In the genomic region with DNA sequence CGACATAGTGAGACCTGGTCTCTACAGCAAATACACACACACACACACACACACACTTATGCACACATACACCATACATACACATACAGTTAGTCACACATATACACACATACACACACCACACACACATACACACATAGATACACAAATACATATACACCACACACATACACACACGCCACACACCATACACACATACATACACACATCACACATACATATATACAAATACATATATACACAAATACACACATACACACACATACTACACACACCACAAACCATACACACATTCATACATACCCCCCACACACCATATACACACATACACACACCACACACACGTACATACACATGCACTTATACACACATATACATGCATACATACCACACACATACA, we compare ENCODE assay signal across 15 cellular contexts. TPM values are rescaled to one million over a fixed set of nuclear protein-coding genes. Genes with fewer than 3 reads are reported as not detected.
DNase-seq lines count a peak whose midpoint lies in the region; ATAC-seq and TF ChIP-seq lines count a peak whose summit lies in the region.
"Had no signal": no experiment of that assay in that cellular context is flagged by ENCODE, and none has a peak within 500 bp of the region (broad histone marks: within the 10 kb centered on the region; RNA-seq: fewer than 3 reads in every experiment).

No MANE protein-coding gene starts in this region.

- POLR2A ChIA-PET in Caco-2 (lab: Charles Lee) (interaction anchor here (0.8 kb wide), 1 partner anchor 10 kb away, joined by 3 read pairs; no protein-coding TSS in a partner anchor), HEK293T (lab: Yijun Ruan, JAX) (interaction anchor here (0.7 kb wide), 1 partner anchor 48 kb away, joined by 3 read pairs; no protein-coding TSS in a partner anchor)

- H3K27ac Mint-ChIP-seq in T-helper 1 cell treated with Interleukin-12 subunit alpha and Interleukin-12 subunit beta and Interleukin-4 antibody, amounts not matched to agents 30 μg/mL and 1 μg/mL, for 36 hours, result peak overlapping the region; percentile 22
- peak overlapping the region; percentile 70 for H3K27ac Mint-ChIP-seq in Caco-2 (ENCODE audit: unreplicated experiment)

- no peak overlapping the region for H3K4me3 Mint-ChIP-seq in T-helper 1 cell treated with Interleukin-12 subunit alpha and Interleukin-12 subunit beta and Interleukin-4 antibody, amounts not matched to agents 30 μg/mL and 1 μg/mL, for 36 hours
- H3K4me3 Mint-ChIP-seq in Caco-2 (ENCODE audit: unreplicated experiment), result peak overlapping the region; percentile 0
- H3K4me3 Mint-ChIP-seq: CD4-positive, alpha-beta memory T cell had no signal

- no peak overlapping the region for H3K4me2 ChIP-seq in osteoblast (ENCODE audit: insufficient read depth, low read length)

- H3K9me3 Mint-ChIP-seq in T-helper 1 cell treated with Interleukin-12 subunit alpha and Interleukin-12 subunit beta and Interleukin-4 antibody, amounts not matched to agents 30 μg/mL and 1 μg/mL, for 36 hours, result peaks cover 3% of the 10 kb centered on the region
- no peaks in the 10 kb centered on the region for H3K9me3 Mint-ChIP-seq in Caco-2 (ENCODE audit: unreplicated experiment)

- DNase-seq in T-helper 1 cell (no peak), Caco-2 (no peak), brain microvascular endothelial cell (no peak), osteoblast (ENCODE audit: insufficient read length, low spot score, missing footprints) (no peak), HEK293T (ENCODE audit: extremely low spot score) (no peak)
- DNase-seq: activated naive CD4-positive, alpha-beta T cell; CD4-positive, alpha-beta memory T cell; kidney; NCI-H2081; NCI-H748 treated with DMSO at 0.1 percent for 48 hours; stimulated activated CD4-positive, alpha-beta T cell treated with anti-CD3 and anti-CD28 coated beads, Interleukin-15, amount 100 ng/mL, for 24 hours had no signal

- peaks cover 76% of the 10 kb centered on the region for H3K79me2 ChIP-seq in osteoblast (ENCODE audit: insufficient read depth, low read length)

- H2AFZ ChIP-seq in osteoblast (ENCODE audit: low read length), result no peak overlapping the region

- intact Hi-C loops in Caco-2 (cut with micrococcal nuclease; ENCODE audit: unreplicated experiment), result no loop called here

- in situ Hi-C loops in brain microvascular endothelial cell (cut with HindIII; ENCODE audit: low pct_ligation_motif_present, low sequenced_read_pairs), result no loop called here

- H3K4me1 Mint-ChIP-seq in T-helper 1 cell treated with Interleukin-12 subunit alpha and Interleukin-12 subunit beta and Interleukin-4 antibody, amounts not matched to agents 30 μg/mL and 1 μg/mL, for 36 hours (ENCODE audit: low read depth), result peaks cover 51% of the 10 kb centered on the region
- H3K4me1 Mint-ChIP-seq in Caco-2 (ENCODE audit: low read depth, unreplicated experiment), result peaks cover 61% of the 10 kb centered on the region

- CTCF ChIA-PET in Caco-2 (lab: Charles Lee) (interaction anchor here (0.8 kb wide), 1 partner anchor 14 kb away, joined by 4 read pairs; no protein-coding TSS in a partner anchor), HEK293T (lab: Yijun Ruan, JAX) (no interaction called here)

- H3K27ac ChIP-seq in brain microvascular endothelial cell (peak overlapping the region; percentile 95), osteoblast (ENCODE audit: low read depth, low read length) (peak overlapping the region; percentile 94)

- H3K36me3 ChIP-seq in Caco-2 (ENCODE audit: control insufficient read depth, insufficient read depth, low read length) (peaks cover 5% of the 10 kb centered on the region; the same call in 1 of the 2 replicates), brain microvascular endothelial cell (replicated peaks) (peaks cover 70% of the 10 kb centered on the region), osteoblast (ENCODE audit: insufficient read depth, low read length) (peaks cover 68% of the 10 kb centered on the region)
- H3K36me3 ChIP-seq: HAP-1 had no signal

- no peak for TF ChIP-seq CTCF in Caco-2 (IDR thresholded peaks at IDR 0.05; ENCODE audit: insufficient read depth in 1 of 2, low read depth in 1 of 2, low read length in 1 of 2, severe bottlenecking in 1 of 2, unreplicated experiment in 1 of 2)
- no peak for TF ChIP-seq CTCF in brain microvascular endothelial cell (IDR thresholded peaks at IDR 0.05; ENCODE audit: low read depth, low read length, missing control alignments)
- TF ChIP-seq CTCF in osteoblast (IDR thresholded peaks at IDR 0.05; ENCODE audit: extremely low read depth, low read depth, low read length), result no peak

- H3K4me1 ChIP-seq in Caco-2 (peaks cover 71% of the 10 kb centered on the region), osteoblast (ENCODE audit: insufficient read depth, low read length) (peaks cover 83% of the 10 kb centered on the region)

- no peak overlapping the region for H3K4me3 ChIP-seq in Caco-2 (ENCODE audit: low read depth, low read length)
- no peak overlapping the region for H3K4me3 ChIP-seq in brain microvascular endothelial cell (ENCODE audit: low read depth, low read length)
- no peak overlapping the region for H3K4me3 ChIP-seq in osteoblast (ENCODE audit: insufficient read depth, low read length)
- H3K4me3 ChIP-seq: HAP-1 had no signal

- H3K27me3 ChIP-seq in Caco-2 (replicated peaks; ENCODE audit: control insufficient read depth, insufficient read depth, low read length) (no peaks in the 10 kb centered on the region), brain microvascular endothelial cell (replicated peaks) (no peaks in the 10 kb centered on the region), osteoblast (ENCODE audit: insufficient read depth, low read length) (no peaks in the 10 kb centered on the region)

- no peaks in the 10 kb centered on the region for H4K20me1 ChIP-seq in osteoblast (ENCODE audit: insufficient read depth, low read length)

- no peaks in the 10 kb centered on the region for H3K27me3 Mint-ChIP-seq in T-helper 1 cell treated with Interleukin-12 subunit alpha and Interleukin-12 subunit beta and Interleukin-4 antibody, amounts not matched to agents 30 μg/mL and 1 μg/mL, for 36 hours (ENCODE audit: low read depth)
- no peaks in the 10 kb centered on the region for H3K27me3 Mint-ChIP-seq in Caco-2 (ENCODE audit: insufficient read depth, unreplicated experiment)
- H3K27me3 Mint-ChIP-seq: CD4-positive, alpha-beta memory T cell had no signal

- no peak for ATAC-seq in HG02970 (IDR thresholded peaks at IDR 0.05; ENCODE audit: low FRiP score, unreplicated experiment)
- no peak for ATAC-seq in GM18517 (IDR thresholded peaks at IDR 0.05; ENCODE audit: unreplicated experiment)

- no TSS peak for BruUV-seq in Caco-2 (replicated peaks; lab: Mats Ljungman, UMichigan)

- H3K9me3 ChIP-seq in Caco-2 (no peaks in the 10 kb centered on the region), osteoblast (ENCODE audit: low read depth, low read length) (no peaks in the 10 kb centered on the region)
- H3K9me3 ChIP-seq: HAP-1 had no signal

- peaks cover 23% of the 10 kb centered on the region for H3K36me3 Mint-ChIP-seq in T-helper 1 cell treated with Interleukin-12 subunit alpha and Interleukin-12 subunit beta and Interleukin-4 antibody, amounts not matched to agents 30 μg/mL and 1 μg/mL, for 36 hours (ENCODE audit: low read depth)
- peaks cover 71% of the 10 kb centered on the region for H3K36me3 Mint-ChIP-seq in Caco-2 (ENCODE audit: insufficient read depth, unreplicated experiment)

TF ChIP-seq in HEK293T, 16 proteins besides CTCF, POLR2A, EP300 and RAD21:
- TF ChIP-seq FOXK2 (IDR thresholded peaks at IDR 0.05), result no peak
- TF ChIP-seq TARDBP (IDR thresholded peaks at IDR 0.05), result no peak
- TF ChIP-seq ZNF384 (IDR thresholded peaks at IDR 0.05), result no peak
- TF ChIP-seq NFRKB (IDR thresholded peaks at IDR 0.05), result no peak
- no peak for TF ChIP-seq FOXA1 (IDR thresholded peaks at IDR 0.05)
- TF ChIP-seq SUZ12 (IDR thresholded peaks at IDR 0.05), result no peak
- TF ChIP-seq PKNOX1 (IDR thresholded peaks at IDR 0.05), result no peak
- TF ChIP-seq FOXM1 (IDR thresholded peaks at IDR 0.05; ENCODE audit: borderline replicate concordance), result no peak
- TF ChIP-seq HDGF (IDR thresholded peaks at IDR 0.05; ENCODE audit: borderline replicate concordance), result no peak
- TF ChIP-seq L3MBTL2 (conservative IDR thresholded peaks at IDR 0.05), result no peak
- no peak for TF ChIP-seq ELF4 (IDR thresholded peaks at IDR 0.05)
- no peak for TF ChIP-seq LEF1 (IDR thresholded peaks at IDR 0.05; ENCODE audit: borderline replicate concordance)
TF ChIP-seq in HEK293T: peak in this region for 0.

RNA-seq across cellular contexts. Expression of gene MICAL2, which starts 57.7 kb away (rescaled TPM):
- total RNA-seq in Caco-2 (2022) (247 and 272 TPM in 2 replicates), osteoblast (109 and 156 TPM in 2 replicates)
